In the genomic region with DNA sequence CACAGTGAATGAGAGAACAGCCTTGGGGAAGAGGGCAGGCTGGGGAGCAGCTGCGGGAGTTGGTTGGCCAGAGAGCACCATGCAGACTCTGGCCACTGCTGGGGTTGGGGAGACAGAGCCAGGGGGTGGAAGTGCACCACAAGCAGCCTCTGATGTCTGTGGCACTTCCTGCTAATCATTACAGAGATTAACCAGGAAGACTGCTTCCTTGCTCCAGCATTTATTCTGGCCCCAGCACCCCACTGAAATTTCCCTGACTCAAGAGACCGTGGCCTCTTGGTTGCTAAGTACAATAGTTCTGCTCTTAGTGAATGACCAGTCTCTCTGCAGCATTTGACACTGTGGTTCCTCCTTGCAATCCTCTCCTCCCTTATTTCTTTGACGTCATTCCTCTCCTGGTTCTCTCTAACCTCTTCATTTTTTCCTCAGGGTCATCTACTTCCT, we compare ENCODE assay signal across 10 cellular contexts.
DNase-seq lines count a peak whose midpoint lies in the region; ATAC-seq and TF ChIP-seq lines count a peak whose summit lies in the region.
"Had no signal": no experiment of that assay in that cellular context is flagged by ENCODE, and none has a peak within 500 bp of the region (broad histone marks: within the 10 kb centered on the region; RNA-seq: fewer than 3 reads in every experiment).

No MANE protein-coding gene starts in this region.

- H3K4me3 Mint-ChIP-seq in HFFc6: no peak overlapping the region
- H3K4me3 Mint-ChIP-seq in activated T-cell treated with anti-CD3 and anti-CD28 coated beads, Interleukin-2, amount 50 U/mL, for 4 hours: no peak overlapping the region
- H3K4me3 Mint-ChIP-seq: activated naive CD8-positive, alpha-beta T cell treated with anti-CD3 and anti-CD28 coated beads, Interleukin-2, amount 10 ng/mL, durations not matched to agents 7 days and 5 days; memory B cell had no signal

- peak; percentile 68 for DNase-seq in HFFc6
- peak; percentile 62 for DNase-seq in astrocyte of the spinal cord (ENCODE audit: low read depth, low spot score)
- peak; percentile 98 for DNase-seq in kidney tubule cell (ENCODE audit: low spot score)
- no peak for DNase-seq in stimulated activated CD4-positive, alpha-beta T cell treated with anti-CD3 and anti-CD28 coated beads, Interleukin-2, amount 100 ng/mL, for 24 hours
- DNase-seq in activated T-cell treated with anti-CD3 and anti-CD28 coated beads, Interleukin-2, amount 50 U/mL, for 4 hours: no peak
- no peak for DNase-seq in PC-9
- DNase-seq: activated naive CD8-positive, alpha-beta T cell treated with anti-CD3 and anti-CD28 coated beads, Interleukin-2, amount 10 ng/mL, durations not matched to agents 7 days and 5 days had no signal

- H3K9me3 ChIP-seq in stomach smooth muscle (ENCODE audit: control insufficient read depth in 2 of 2, low read length in 2 of 2) (no peaks in the 10 kb centered on the region), PC-9 (ENCODE audit: insufficient read depth, low read depth) (no peaks in the 10 kb centered on the region)

- H3K4me1 ChIP-seq in stomach smooth muscle (ENCODE audit: control insufficient read depth, insufficient read depth, low read length) (peaks cover 43% of the 10 kb centered on the region), PC-9 (replicated peaks; ENCODE audit: insufficient read depth) (no peaks in the 10 kb centered on the region; the same call in 1 of the 2 replicates)

- H3K4me3 ChIP-seq in astrocyte of the spinal cord (ENCODE audit: low read depth, low read length): no peak overlapping the region
- no peak overlapping the region for H3K4me3 ChIP-seq in stomach smooth muscle (ENCODE audit: low read length in 2 of 2)
- H3K4me3 ChIP-seq in PC-9: no peak overlapping the region

- H2AFZ ChIP-seq in PC-9: no peak overlapping the region

- H3K9ac ChIP-seq in stomach smooth muscle (ENCODE audit: low read length in 2 of 2): no peak overlapping the region
- H3K9ac ChIP-seq: KMS-11 had no signal

- H3K4me2 ChIP-seq in PC-9: no peak overlapping the region
- H3K4me2 ChIP-seq: KMS-11 had no signal

- CTCF ChIA-PET in PC-9 (lab: Charles Lee): no interaction called here

- intact Hi-C loops in PC-9 (cut with micrococcal nuclease; ENCODE audit: unreplicated experiment): no loop called here

- H4K20me1 ChIP-seq in PC-9 (ENCODE audit: insufficient read depth): no peaks in the 10 kb centered on the region

- H3K9me2 ChIP-seq in PC-9 (ENCODE audit: insufficient read depth): no peaks in the 10 kb centered on the region

- no peaks in the 10 kb centered on the region for H3K79me2 ChIP-seq in PC-9 (ENCODE audit: low read depth)

- H3K36me3 ChIP-seq in stomach smooth muscle (ENCODE audit: control insufficient read depth in 2 of 2, insufficient read depth in 2 of 2, low read length in 2 of 2): no peaks in the 10 kb centered on the region
- H3K36me3 ChIP-seq in PC-9 (ENCODE audit: low read depth): no peaks in the 10 kb centered on the region

- no peaks in the 10 kb centered on the region for H3K36me3 Mint-ChIP-seq in HFFc6 (ENCODE audit: low read depth)
- H3K36me3 Mint-ChIP-seq in activated T-cell treated with anti-CD3 and anti-CD28 coated beads, Interleukin-2, amount 50 U/mL, for 4 hours (ENCODE audit: insufficient read depth): no peaks in the 10 kb centered on the region
- H3K36me3 Mint-ChIP-seq: activated naive CD8-positive, alpha-beta T cell treated with anti-CD3 and anti-CD28 coated beads, Interleukin-2, amount 10 ng/mL, durations not matched to agents 7 days and 5 days; memory B cell had no signal

- POLR2A ChIA-PET in PC-9 (lab: Charles Lee; ENCODE audit: unreplicated experiment): no interaction called here

- H3K27ac Mint-ChIP-seq in HFFc6: peak overlapping the region; percentile 46
- H3K27ac Mint-ChIP-seq: activated naive CD8-positive, alpha-beta T cell treated with anti-CD3 and anti-CD28 coated beads, Interleukin-2, amount 10 ng/mL, durations not matched to agents 7 days and 5 days; memory B cell had no signal

- in situ Hi-C loops in astrocyte of the spinal cord (cut with HindIII; ENCODE audit: low sequenced_read_pairs): no loop called here

- H3K27me3 ChIP-seq in stomach smooth muscle (ENCODE audit: control insufficient read depth in 1 of 2, insufficient read depth in 2 of 2, low read length in 2 of 2): no peaks in the 10 kb centered on the region
- H3K27me3 ChIP-seq in PC-9 (ENCODE audit: insufficient read depth, low read depth): peaks cover 16% of the 10 kb centered on the region

- no peak for ATAC-seq in activated T-cell treated with anti-CD3 and anti-CD28 coated beads, Interleukin-2, amount 50 U/mL, for 4 hours

- H3F3A ChIP-seq in PC-9 (ENCODE audit: insufficient read depth, low read depth): no peaks in the 10 kb centered on the region

- no peaks in the 10 kb centered on the region for H3K9me3 Mint-ChIP-seq in HFFc6
- no peaks in the 10 kb centered on the region for H3K9me3 Mint-ChIP-seq in activated T-cell treated with anti-CD3 and anti-CD28 coated beads, Interleukin-2, amount 50 U/mL, for 4 hours
- H3K9me3 Mint-ChIP-seq: activated naive CD8-positive, alpha-beta T cell treated with anti-CD3 and anti-CD28 coated beads, Interleukin-2, amount 10 ng/mL, durations not matched to agents 7 days and 5 days; memory B cell had no signal

- H3K27me3 Mint-ChIP-seq in HFFc6 (ENCODE audit: insufficient read depth): peaks cover 2% of the 10 kb centered on the region; the same call in 1 of the 2 replicates
- H3K27me3 Mint-ChIP-seq in activated T-cell treated with anti-CD3 and anti-CD28 coated beads, Interleukin-2, amount 50 U/mL, for 4 hours (ENCODE audit: low read depth): peaks cover 14% of the 10 kb centered on the region

- TF ChIP-seq CTCF in HFFc6 (IDR thresholded peaks at IDR 0.05) (no peak), astrocyte of the spinal cord (IDR thresholded peaks at IDR 0.05; ENCODE audit: low read depth, low read length) (no peak), PC-9 (conservative IDR thresholded peaks at IDR 0.05) (no peak)

- H3K4me1 Mint-ChIP-seq in HFFc6 (ENCODE audit: low read depth): peaks cover 58% of the 10 kb centered on the region
- no peaks in the 10 kb centered on the region for H3K4me1 Mint-ChIP-seq in activated T-cell treated with anti-CD3 and anti-CD28 coated beads, Interleukin-2, amount 50 U/mL, for 4 hours (ENCODE audit: low read depth)
- H3K4me1 Mint-ChIP-seq: activated naive CD8-positive, alpha-beta T cell treated with anti-CD3 and anti-CD28 coated beads, Interleukin-2, amount 10 ng/mL, durations not matched to agents 7 days and 5 days; memory B cell had no signal

- H3K27ac ChIP-seq in stomach smooth muscle (ENCODE audit: low read length) (peak overlapping the region; percentile 50), PC-9 (no peak overlapping the region)
- H3K27ac ChIP-seq: KMS-11 had no signal

- no TSS peak for BruUV-seq in PC-9 (replicated peaks; lab: Mats Ljungman, UMichigan)

Comparison
In these comparisons a context has a peak if more than half of its experiments do, and no peak if none do; other contexts are left out.
1. DNase-seq: peak in HFFc6 (single experiment), astrocyte of the spinal cord (single experiment) and kidney tubule cell (single experiment); none in stimulated activated CD4-positive, alpha-beta T cell treated with anti-CD3 and anti-CD28 coated beads, Interleukin-2, amount 100 ng/mL, for 24 hours (0 of 2), activated T-cell treated with anti-CD3 and anti-CD28 coated beads, Interleukin-2, amount 50 U/mL, for 4 hours (single experiment) and PC-9 (0 of 2).